ENCODE assay signal across 10 cellular contexts in the genomic region with DNA sequence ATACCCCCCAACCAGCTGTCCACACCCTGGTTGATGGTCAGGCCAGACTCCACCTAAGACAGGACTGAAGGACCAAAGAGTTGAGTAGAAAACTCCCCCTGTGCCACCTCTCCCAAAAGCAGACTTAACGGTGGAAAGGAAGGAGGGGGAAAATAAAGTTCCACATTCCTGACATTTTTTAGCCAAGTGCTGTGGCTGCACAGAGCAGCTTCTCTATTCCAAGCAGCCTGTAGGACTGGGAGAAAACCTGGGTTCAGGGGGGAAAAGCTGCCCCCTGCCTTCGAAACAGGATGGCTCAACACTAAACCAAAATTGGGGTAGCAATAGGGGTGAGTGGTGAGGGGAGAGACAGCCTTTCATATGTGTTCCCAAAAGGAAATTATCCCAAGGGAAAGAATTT. TPM values are rescaled to one million over a fixed set of nuclear protein-coding genes. Genes with fewer than 3 reads are reported as not detected.
DNase-seq lines count a peak whose midpoint lies in the region; ATAC-seq lines count a peak whose summit lies in the region.
"Had no signal": no experiment of that assay in that cellular context is flagged by ENCODE, and none has a peak within 500 bp of the region (broad histone marks: within the 10 kb centered on the region; RNA-seq: fewer than 3 reads in every experiment).

No MANE protein-coding gene starts in this region.

- DNase-seq in H7 (peak; percentile 58), T-helper 17 cell (no peak), GM19238 (ENCODE audit: insufficient read length, low spot score) (no peak), ecto neural progenitor cell (ENCODE audit: low spot score) (no peak), NCI-H446 treated with DMSO at 0.1 percent for 48 hours (lab: John Stamatoyannopoulos, UW) (no peak)
- DNase-seq: caudate nucleus, NCI-H1105 had no signal

- H3K27me3 ChIP-seq in H7 (ENCODE audit: control insufficient read depth, insufficient read depth, low read length) (no peaks in the 10 kb centered on the region), iPS-20b (ENCODE audit: insufficient read depth, low read length) (peaks cover 8% of the 10 kb centered on the region)

- H3K27ac Mint-ChIP-seq in T-helper 17 cell = no peak overlapping the region
- H3K27ac Mint-ChIP-seq in stimulated activated memory B cell treated with anti-CD40 and anti-IgM and Interleukin-4, amounts not matched to agents 10 μg/mL and 1 μg/mL and 100 μg/mL, for 72 hours = peak overlapping the region; percentile 35

- H3K9me3 Mint-ChIP-seq in stimulated activated memory B cell treated with anti-CD40 and anti-IgM and Interleukin-4, amounts not matched to agents 10 μg/mL and 1 μg/mL and 100 μg/mL, for 72 hours = no peaks in the 10 kb centered on the region

- H3K9ac ChIP-seq in iPS-20b (ENCODE audit: low read depth, low read length) = peak overlapping the region; percentile 9; the same call in 1 of the 2 replicates

- peaks cover 3% of the 10 kb centered on the region for H3K36me3 Mint-ChIP-seq in T-helper 17 cell (ENCODE audit: low read depth)
- H3K36me3 Mint-ChIP-seq in stimulated activated memory B cell treated with anti-CD40 and anti-IgM and Interleukin-4, amounts not matched to agents 10 μg/mL and 1 μg/mL and 100 μg/mL, for 72 hours = no peaks in the 10 kb centered on the region

- H3K4me3 ChIP-seq in H7 (ENCODE audit: insufficient read depth, low read depth, low read length) (no peak overlapping the region), iPS-20b (ENCODE audit: low read length) (peak overlapping the region; percentile 41; the same call in 1 of the 2 replicates)

- ATAC-seq in T-helper 17 cell (no peak), GM21367 (IDR thresholded peaks at IDR 0.05; ENCODE audit: unreplicated experiment) (no peak)
- ATAC-seq in stimulated activated memory B cell treated with anti-CD40 and anti-IgM and Interleukin-4, amounts not matched to agents 10 μg/mL and 1 μg/mL and 100 μg/mL, for 72 hours = no peak

- H3K27ac ChIP-seq in iPS-20b (ENCODE audit: low read length) = peak overlapping the region; percentile 67

- H3K9me3 ChIP-seq in T-helper 17 cell (ENCODE audit: control insufficient read depth, low read length, poor library complexity, severe bottlenecking) (no peaks in the 10 kb centered on the region), iPS-20b (ENCODE audit: insufficient read depth, low read depth, low read length) (no peaks in the 10 kb centered on the region)

- H3K27me3 Mint-ChIP-seq in T-helper 17 cell = no peaks in the 10 kb centered on the region
- no peaks in the 10 kb centered on the region for H3K27me3 Mint-ChIP-seq in stimulated activated memory B cell treated with anti-CD40 and anti-IgM and Interleukin-4, amounts not matched to agents 10 μg/mL and 1 μg/mL and 100 μg/mL, for 72 hours

- H3K4me1 ChIP-seq in iPS-20b (ENCODE audit: insufficient read depth, low read length) = peaks cover 40% of the 10 kb centered on the region

- peak overlapping the region; percentile 75 for H3K4me3 Mint-ChIP-seq in T-helper 17 cell
- no peak overlapping the region for H3K4me3 Mint-ChIP-seq in stimulated activated memory B cell treated with anti-CD40 and anti-IgM and Interleukin-4, amounts not matched to agents 10 μg/mL and 1 μg/mL and 100 μg/mL, for 72 hours

- peaks cover 40% of the 10 kb centered on the region for H3K4me1 Mint-ChIP-seq in T-helper 17 cell
- H3K4me1 Mint-ChIP-seq in stimulated activated memory B cell treated with anti-CD40 and anti-IgM and Interleukin-4, amounts not matched to agents 10 μg/mL and 1 μg/mL and 100 μg/mL, for 72 hours = peaks cover 71% of the 10 kb centered on the region

- H3K36me3 ChIP-seq in H7 (replicated peaks; ENCODE audit: control insufficient read depth, insufficient read depth, low read length) (no peaks in the 10 kb centered on the region), iPS-20b (ENCODE audit: insufficient read depth, low read depth, low read length) (no peaks in the 10 kb centered on the region)

RNA-seq across cellular contexts. Expression of gene TRAM2, which starts 3.6 kb away (rescaled TPM):
- 8.7 and 9.2 TPM in 2 replicates for total RNA-seq in H7 (2014; rRNA removed; shearing (Covaris generic))
- 1 to 10 TPM; 8.6 to 8.9 TPM for total RNA-seq in T-helper 17 cell
